8 cellular contexts compared by ENCODE assay signal in genomic region chr17:58692239-58693055, GRCh38. TPM values are rescaled to one million over a fixed set of nuclear protein-coding genes. Genes with fewer than 3 reads are reported as not detected.
DNase-seq lines count a peak whose midpoint lies in the region; ATAC-seq and TF ChIP-seq lines count a peak whose summit lies in the region.

Gene RAD51C (plus strand): TSS chr17:58692602. CDS start chr17:58692644, 42 bp downstream.

- DNase-seq in NCI-H1436 (lab: John Stamatoyannopoulos, UW) (peak; percentile 92), T-helper 1 cell (peak; percentile 58 to 94 (median 72)), heart left ventricle (peak; percentile 86 to 93 (median 87)), posterior cingulate gyrus (peak; percentile 71 to 98 (median 86)), transverse colon (peak; percentile 90)

- H3K27me3 ChIP-seq in heart left ventricle, result no peaks in the 10 kb centered on the region
- no peaks in the 10 kb centered on the region for H3K27me3 ChIP-seq in transverse colon

- H3K27ac ChIP-seq in adipose tissue (ENCODE audit: low read depth, low read length) (no peak within 1 kb of the TSS), heart left ventricle (peak within 1 kb of the TSS in 11 of 12 donors; percentile 53 to 91 (median 79)), transverse colon (peak within 1 kb of the TSS; percentile 81 to 87 (median 83))

- TF ChIP-seq CTCF in GM12875 (IDR thresholded peaks at IDR 0.05; ENCODE audit: borderline replicate concordance, insufficient read depth, low read depth, low read length) (no peak), heart left ventricle (IDR thresholded peaks at IDR 0.05) (no peak), transverse colon (IDR thresholded peaks at IDR 0.05) (no peak)

- H3K4me1 ChIP-seq in heart left ventricle, result peaks cover 0 to 19% (median 11%) of the 10 kb centered on the region in 12 donors
- peaks cover 5 to 21% (median 8%) of the 10 kb centered on the region in 4 donors for H3K4me1 ChIP-seq in transverse colon

- in situ Hi-C loops in transverse colon (cut with MboI; ENCODE audit: low pct_ligation_motif_present in 1 of 4, low pct_unique_long_range_greater_than_20kb in 1 of 4, low sequenced_read_pairs in 3 of 4), result no loop called here

- no peak for TF ChIP-seq EP300 in transverse colon (IDR thresholded peaks at IDR 0.05; ENCODE audit: low read depth)

- peak in 1 of 2 donors; percentile 57 for TF ChIP-seq POLR2A in heart left ventricle (IDR thresholded peaks at IDR 0.05)
- peak; percentile 59 for TF ChIP-seq POLR2A in transverse colon (IDR thresholded peaks at IDR 0.05)

- intact Hi-C loops in heart left ventricle (cut with DNase I), result loop anchor here in 8 of 10 donors (2.0 to 10.0 kb wide), 7 partner anchors 34 to 178 kb away; partner anchors contain the start of gene MTMR4 (in 2 of the 8)
- intact Hi-C loops in posterior cingulate gyrus (cut with DNase I), result loop anchor here (5.0 kb wide), 1 partner anchor 175 kb away; no protein-coding TSS in a partner anchor
- intact Hi-C loops in transverse colon (cut with DNase I; ENCODE audit: low total_unique reads), result loop anchor here (10.0 kb wide), 1 partner anchor 168 kb away; no protein-coding TSS in a partner anchor

- no peaks in the 10 kb centered on the region for H3K9me3 ChIP-seq in heart left ventricle
- no peaks in the 10 kb centered on the region for H3K9me3 ChIP-seq in transverse colon

- H3K4me3 ChIP-seq in GM12875 (ENCODE audit: low read depth, low read length) (peak within 1 kb of the TSS; percentile 65), heart left ventricle (peak within 1 kb of the TSS; percentile 45 to 87 (median 70)), transverse colon (peak within 1 kb of the TSS; percentile 48 to 68 (median 60))

- WGBS in adipose tissue, 3 donors, result 11 to 13% (median 12%) methylated on average over 50 of the region's 50 CpGs
- 11 to 18% (median 13%) methylated on average over 34 to 50 of the region's 50 CpGs for WGBS in heart left ventricle, 4 donors
- 0 to 13% methylated on average over 1 to 47 of the region's 50 CpGs for WGBS in transverse colon (ENCODE audit: low coverage in 1 of 2), 2 donors

- peaks cover 0 to 22% (median 9%) of the 10 kb centered on the region in 9 donors for H3K36me3 ChIP-seq in heart left ventricle
- H3K36me3 ChIP-seq in transverse colon, result no peaks in the 10 kb centered on the region

- ATAC-seq in HG02678 (IDR thresholded peaks at IDR 0.05; ENCODE audit: unreplicated experiment), result peak; percentile 97
- peak; percentile 89 to 100 (median 100) for ATAC-seq in heart left ventricle

RNA-seq across cellular contexts. Expression of gene RAD51C, which starts in this region (rescaled TPM):
- polyA plus RNA-seq in adipose tissue (10 to 100 TPM in 2 of 3 donors, 1 to 10 TPM in 1; 9.0 to 16.6 (median 13.7) TPM), heart left ventricle (10 to 100 TPM; 20.8 to 41.1 TPM)
- total RNA-seq in heart left ventricle (10 to 100 TPM; 17.1 to 48.9 (median 39.6) TPM), transverse colon (10 to 100 TPM in 2 of 4 donors, 1 to 10 TPM in 2; 4.9 to 37.0 (median 9.2) TPM)
